8 cellular contexts compared by ENCODE assay signal in the genomic region with DNA sequence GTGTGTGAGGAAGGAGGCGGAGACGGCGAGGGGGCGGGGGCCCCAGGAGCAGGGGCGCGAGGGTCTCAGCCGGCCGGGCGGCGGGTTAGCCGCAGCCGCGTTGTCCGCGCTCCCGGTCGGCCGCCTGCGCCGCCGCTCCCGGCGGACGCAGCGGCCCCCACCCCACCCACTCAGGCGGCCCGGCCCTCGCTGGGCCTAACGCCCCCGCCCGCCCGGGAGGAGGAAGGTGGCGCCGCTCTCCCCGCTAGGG. TPM values are rescaled to one million over a fixed set of nuclear protein-coding genes. Genes with fewer than 3 reads are reported as not detected.
DNase-seq lines count a peak whose midpoint lies in the region; ATAC-seq and TF ChIP-seq lines count a peak whose summit lies in the region.

A gene (minus strand): TSS at position 191 of the 250 bp plus-strand sequence. CDS start 441 bp downstream, outside the sequence.

- H3K9ac ChIP-seq in IMR-90 (ENCODE audit: low read depth, low read length) (peak within 1 kb of the TSS; percentile 84), mesendoderm (ENCODE audit: low read length) (peak within 1 kb of the TSS; percentile 70)

- dilution Hi-C loops in IMR-90 (cut with HindIII; ENCODE audit: low sequenced_read_pairs, unreplicated experiment): no loop called here

- peak within 1 kb of the TSS; percentile 89 for H3K4ac ChIP-seq in IMR-90 (ENCODE audit: low read depth, low read length)
- no peak within 1 kb of the TSS for H3K4ac ChIP-seq in mesendoderm (ENCODE audit: low read depth, low read length)

- no peaks in the 10 kb centered on the region; the same call in 1 of the 2 replicates for H3K36me3 ChIP-seq in BE2C
- peaks cover 2% of the 10 kb centered on the region; the same call in 1 of the 2 replicates for H3K36me3 ChIP-seq in IMR-90 (ENCODE audit: control insufficient read depth, insufficient read depth, low read length)
- H3K36me3 ChIP-seq in mesendoderm (ENCODE audit: control insufficient read depth, insufficient read depth, low read length): no peaks in the 10 kb centered on the region
- H3K36me3 ChIP-seq in upper lobe of right lung: peaks cover 7% of the 10 kb centered on the region

- H3K14ac ChIP-seq in IMR-90 (replicated peaks; ENCODE audit: low read depth, low read length): peak within 1 kb of the TSS; percentile 80

- H3K18ac ChIP-seq in IMR-90 (ENCODE audit: low read depth, low read length) (peak within 1 kb of the TSS; percentile 54), mesendoderm (ENCODE audit: low read length) (peak within 1 kb of the TSS; percentile 53)

- peak within 1 kb of the TSS; percentile 66 for H4K5ac ChIP-seq in IMR-90 (ENCODE audit: low read depth, low read length)
- no peak within 1 kb of the TSS for H4K5ac ChIP-seq in mesendoderm (ENCODE audit: low read length)

- no peak for ATAC-seq in IMR-90 (ENCODE audit: low read depth)
- no peak for ATAC-seq in upper lobe of right lung

- POLR2A ChIA-PET in IMR-90 (lab: Charles Lee; ENCODE audit: unreplicated experiment): interaction anchor here (0.6 to 0.7 kb wide), 2 partner anchors 34 to 320 kb away, joined by 4 to 13 read pairs; no protein-coding TSS in a partner anchor

- WGBS in IMR-90 (ENCODE audit: extremely low coverage in 2 of 2, insufficient read length in 1 of 2), 2 experiments: no CpG with 5 or more reads among the region's 35 CpGs
- WGBS in mesendoderm (ENCODE audit: extremely low coverage, insufficient coverage, low lambda C conversion rate): no CpG with 5 or more reads among the region's 35 CpGs

- peaks cover 5% of the 10 kb centered on the region; the same call in 1 of the 2 replicates for H3K4me1 ChIP-seq in BE2C
- H3K4me1 ChIP-seq in IMR-90 (ENCODE audit: control insufficient read depth, insufficient read depth, low read length): peaks cover 10% of the 10 kb centered on the region; the same call in 1 of the 2 replicates
- no peaks in the 10 kb centered on the region for H3K4me1 ChIP-seq in mesendoderm (ENCODE audit: control insufficient read depth, low read depth, low read length)
- H3K4me1 ChIP-seq in upper lobe of right lung: peaks cover 41% of the 10 kb centered on the region

- H4K20me1 ChIP-seq in IMR-90 (ENCODE audit: insufficient read depth, low read length): peaks cover 13% of the 10 kb centered on the region

- H2BK15ac ChIP-seq in IMR-90 (ENCODE audit: low read depth, low read length): peak within 1 kb of the TSS; percentile 72; the same call in 1 of the 3 replicates
- no peak within 1 kb of the TSS for H2BK15ac ChIP-seq in mesendoderm (replicated peaks; ENCODE audit: low read depth)

- peak within 1 kb of the TSS; percentile 97 for H2AK9ac ChIP-seq in IMR-90 (replicated peaks; ENCODE audit: low read depth, low read length, poor library complexity)

- H2BK20ac ChIP-seq in IMR-90 (ENCODE audit: low read depth, low read length): peak within 1 kb of the TSS; percentile 83

- H4K8ac ChIP-seq in IMR-90 (ENCODE audit: low read depth in 2 of 2, low read length in 2 of 2) (peak within 1 kb of the TSS; percentile 84 to 91), mesendoderm (ENCODE audit: low read depth, low read length) (no peak within 1 kb of the TSS)

- no peak for TF ChIP-seq RAD21 in IMR-90 (IDR thresholded peaks at IDR 0.05; ENCODE audit: low read length)

- peak within 1 kb of the TSS; percentile 90 for H3K23ac ChIP-seq in IMR-90 (ENCODE audit: low read depth, low read length)
- peak within 1 kb of the TSS; percentile 69 for H3K23ac ChIP-seq in mesendoderm (ENCODE audit: low read length)

- H2AK5ac ChIP-seq in IMR-90 (ENCODE audit: low read depth, low read length) (peak within 1 kb of the TSS; percentile 79), mesendoderm (ENCODE audit: low read length) (no peak within 1 kb of the TSS)

- BruUV-seq in IMR-90 (replicated peaks; lab: Mats Ljungman, UMichigan): no TSS peak

- TF ChIP-seq POLR2A in IMR-90 (IDR thresholded peaks at IDR 0.05; ENCODE audit: low read depth, low read length): no peak; the same call in none of the 2 replicates

- no peak for TF ChIP-seq CTCF in BE2C (IDR thresholded peaks at IDR 0.05; ENCODE audit: low read depth, low read length)
- TF ChIP-seq CTCF in IMR-90 (conservative IDR thresholded peaks at IDR 0.05; ENCODE audit: low read depth, low read length): no peak
- TF ChIP-seq CTCF in choroid plexus epithelial cell (conservative IDR thresholded peaks at IDR 0.05; ENCODE audit: low read depth, low read length): no peak
- TF ChIP-seq CTCF in upper lobe of right lung (IDR thresholded peaks at IDR 0.05): no peak

- DNase-seq in BE2C: no peak
- no peak for DNase-seq in IMR-90
- no peak for DNase-seq in choroid plexus epithelial cell (ENCODE audit: low read depth)
- no peak for DNase-seq in mesendoderm
- no peak for DNase-seq in upper lobe of right lung
- no peak for DNase-seq in HK-2 (ENCODE audit: unreplicated experiment)
- no peak for DNase-seq in activated gamma-delta T cell treated with Interleukin-2 at 50 U/mL for 16 hours
- no peak for DNase-seq in activated CD4-positive, CD25-positive, alpha-beta regulatory T cell (lab: John Stamatoyannopoulos, UW)

- peaks cover 3% of the 10 kb centered on the region for H3K9me1 ChIP-seq in IMR-90 (ENCODE audit: insufficient read depth, low read length)

- H2BK120ac ChIP-seq in IMR-90 (ENCODE audit: low read depth, low read length) (peak within 1 kb of the TSS; percentile 93), mesendoderm (ENCODE audit: low read depth, low read length) (no peak within 1 kb of the TSS)

- H2BK5ac ChIP-seq in IMR-90 (ENCODE audit: low read depth, low read length, poor library complexity, severe bottlenecking): peak within 1 kb of the TSS; percentile 90
- no peak within 1 kb of the TSS for H2BK5ac ChIP-seq in mesendoderm (ENCODE audit: low read length)

- H2AFZ ChIP-seq in IMR-90 (replicated peaks; ENCODE audit: low read length, poor library complexity): peak within 1 kb of the TSS; percentile 94

- H3K79me1 ChIP-seq in IMR-90 (ENCODE audit: low read depth in 1 of 2, low read length in 2 of 2): peaks cover 4 to 33% of the 10 kb centered on the region in 2 experiments
- H3K79me1 ChIP-seq in mesendoderm (ENCODE audit: low read length): no peaks in the 10 kb centered on the region

- CTCF ChIA-PET in IMR-90 (lab: Yijun Ruan, JAX): interaction anchor here (0.7 to 1.0 kb wide), 3 partner anchors 14 to 218 kb away, joined by 6 to 16 read pairs (median 7); no protein-coding TSS in a partner anchor

- H3K27ac ChIP-seq in IMR-90 (ENCODE audit: insufficient read depth, low read length) (peak within 1 kb of the TSS; percentile 78), mesendoderm (ENCODE audit: low read depth, low read length) (peak within 1 kb of the TSS; percentile 85), upper lobe of right lung (peak within 1 kb of the TSS; percentile 96)

- H3K56ac ChIP-seq in IMR-90 (ENCODE audit: extremely low read depth, insufficient read depth, low read length) (peak within 1 kb of the TSS; percentile 64), mesendoderm (ENCODE audit: low read length) (peak within 1 kb of the TSS; percentile 88)

- no peaks in the 10 kb centered on the region for H3K79me2 ChIP-seq in mesendoderm (ENCODE audit: control insufficient read depth, insufficient read depth, low read length)

- in situ Hi-C loops in IMR-90 (cut with MboI; ENCODE audit: low sequenced_read_pairs): loop anchor here (10.0 kb wide), 1 partner anchor 417 kb away; no protein-coding TSS in a partner anchor

- intact Hi-C loops in IMR-90 (cut with micrococcal nuclease) (loop anchor here (1.0 kb wide), 3 partner anchors 16 to 218 kb away; no protein-coding TSS in a partner anchor), upper lobe of right lung (cut with DNase I) (no loop called here)

- H3K4me3 ChIP-seq in BE2C (ENCODE audit: low read depth, low read length) (peak within 1 kb of the TSS; percentile 90), IMR-90 (ENCODE audit: insufficient read depth, low read depth, low read length) (peak within 1 kb of the TSS; percentile 68), choroid plexus epithelial cell (ENCODE audit: low read depth, low read length) (peak within 1 kb of the TSS; percentile 92), mesendoderm (ENCODE audit: low read length) (peak within 1 kb of the TSS; percentile 36), upper lobe of right lung (peak within 1 kb of the TSS; percentile 98)

- H4K91ac ChIP-seq in IMR-90 (ENCODE audit: insufficient read depth, low read depth, low read length): peak within 1 kb of the TSS; percentile 87

- no peaks in the 10 kb centered on the region for H3K9me3 ChIP-seq in BE2C
- no peaks in the 10 kb centered on the region for H3K9me3 ChIP-seq in IMR-90 (ENCODE audit: control insufficient read depth, insufficient read depth, low read length)
- no peaks in the 10 kb centered on the region for H3K9me3 ChIP-seq in upper lobe of right lung

- peak within 1 kb of the TSS; percentile 74 for H3K4me2 ChIP-seq in IMR-90 (ENCODE audit: low read depth, low read length)
- H3K4me2 ChIP-seq in mesendoderm (ENCODE audit: low read length): peak within 1 kb of the TSS; percentile 48

- H3K27me3 ChIP-seq in BE2C (no peaks in the 10 kb centered on the region), IMR-90 (ENCODE audit: control insufficient read depth, insufficient read depth, low read length) (no peaks in the 10 kb centered on the region), mesendoderm (ENCODE audit: insufficient read depth, low read length, poor library complexity) (no peaks in the 10 kb centered on the region), upper lobe of right lung (no peaks in the 10 kb centered on the region)

TF ChIP-seq in IMR-90, 13 proteins besides CTCF, POLR2A, EP300 and RAD21:
- TF ChIP-seq RCOR1 (IDR thresholded peaks at IDR 0.05; ENCODE audit: insufficient replicate concordance, low read length) (no peak), MXI1 (IDR thresholded peaks at IDR 0.05; ENCODE audit: borderline replicate concordance, low read depth, low read length) (0 out of 2 replicates have a peak, but pooled peaks have one; percentile 6)
TF ChIP-seq in IMR-90: peak in this region for 1.

RNA-seq across cellular contexts. Expression of the gene that starts here (rescaled TPM):
- polyA plus RNA-seq in BE2C (2012; ENCODE audit: insufficient read depth, insufficient read length, low read depth): 11.7 TPM
- total RNA-seq in IMR-90 (2012; rRNA removed) (5.9 and 8.9 TPM in 2 replicates), upper lobe of right lung (71.2 TPM)
- 16.6 and 18.7 TPM in 2 replicates for polyA plus RNA-seq in IMR-90 (2012; rRNA removed)
- polyA plus RNA-seq in IMR-90 (2012; cell fraction: cytosol; rRNA removed): 6.0 and 7.2 TPM in 2 replicates
- polyA plus RNA-seq in IMR-90 (2012; cell fraction: nucleus; rRNA removed; ENCODE audit: low replicate concordance): 11.2 and 40.5 TPM in 2 replicates
- 4.9 TPM for polyA plus RNA-seq in mesendoderm (2013, experiment 1 of 2)
- 5.1 TPM for polyA plus RNA-seq in mesendoderm (2013, experiment 2 of 2)

Comparison
In these comparisons a context has a peak if more than half of its experiments do, and no peak if none do; other contexts are left out.
1. H3K4me3 ChIP-seq: peak in every context shown above with its lines; median percentile 98 in upper lobe of right lung; 92 in choroid plexus epithelial cell; 90 in BE2C; 68 in IMR-90; 36 in mesendoderm.